In the genomic region with DNA sequence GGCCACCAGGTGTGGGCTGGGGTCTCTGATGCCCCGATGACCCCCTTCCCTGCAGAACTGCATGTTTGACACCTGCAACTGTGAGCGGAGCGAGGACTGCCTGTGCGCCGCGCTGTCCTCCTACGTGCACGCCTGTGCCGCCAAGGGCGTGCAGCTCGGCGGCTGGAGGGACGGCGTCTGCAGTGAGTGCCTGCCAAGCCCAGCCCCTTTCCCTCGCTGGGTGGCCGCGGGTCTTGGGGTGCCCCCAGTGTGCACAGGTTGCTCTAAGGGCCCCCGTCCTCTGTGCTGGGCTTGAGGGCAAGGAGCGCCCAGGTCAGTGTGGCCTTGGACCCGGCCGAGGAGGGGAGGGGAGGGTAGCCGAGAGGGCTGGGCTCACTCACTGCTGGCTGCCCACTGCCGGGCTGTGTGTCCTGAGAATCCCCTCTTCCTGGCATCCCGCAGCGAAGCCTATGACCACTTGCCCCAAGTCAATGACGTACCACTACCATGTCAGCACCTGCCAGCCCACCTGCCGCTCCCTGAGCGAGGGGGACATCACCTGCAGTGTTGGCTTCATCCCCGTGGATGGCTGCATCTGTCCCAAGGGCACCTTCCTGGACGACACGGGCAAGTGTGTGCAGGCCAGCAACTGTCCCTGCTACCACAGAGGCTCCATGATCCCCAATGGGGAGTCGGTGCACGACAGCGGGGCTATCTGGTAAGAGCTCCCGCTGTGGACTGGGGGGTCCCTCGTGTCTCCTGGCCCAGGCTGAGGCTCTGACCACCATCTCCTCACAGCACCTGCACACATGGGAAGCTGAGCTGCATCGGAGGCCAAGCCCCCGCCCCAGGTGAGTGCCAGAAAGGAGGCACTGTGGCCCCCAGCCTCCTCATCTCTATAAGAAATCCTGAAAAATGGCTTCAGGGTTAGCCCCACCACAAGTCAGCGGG, we compare ENCODE assay signal across 36 cellular contexts. TPM values are rescaled to one million over a fixed set of nuclear protein-coding genes. Genes with fewer than 3 reads are reported as not detected.
"Had no signal": no experiment of that assay in that cellular context is flagged by ENCODE, and none has a peak within 500 bp of the region (broad histone marks: within the 10 kb centered on the region; RNA-seq: fewer than 3 reads in every experiment).

No MANE protein-coding gene starts in this region.

- H3K27me3 ChIP-seq: adrenal gland, body of pancreas, MG63, SJCRH30 had no signal

- H3K4me1 ChIP-seq: adrenal gland, body of pancreas, breast epithelium, SJCRH30 had no signal

- H3K9me3 ChIP-seq: adrenal gland, body of pancreas, breast epithelium, MG63, SJCRH30 had no signal

- H3K36me3 ChIP-seq: adrenal gland, breast epithelium, MG63, SJCRH30, WERI-Rb-1 had no signal

- ATAC-seq: activated CD8-positive, alpha-beta memory T cell treated with anti-CD3 and anti-CD28 coated beads, Interleukin-2, amount 10 ng/mL, durations not matched to agents 7 days and 5 days; activated T-helper 17 cell treated with anti-CD3 and anti-CD28 coated beads, Interleukin-2, amount 50 U/mL, for 72 hours; body of pancreas; PC-3 had no signal

- H3K4me3 ChIP-seq: adrenal gland, body of pancreas, breast epithelium, MG63, SJCRH30, SK-N-MC had no signal

- DNase-seq: activated CD4-positive, alpha-beta memory T cell treated with anti-CD3 and anti-CD28 coated beads, Interleukin-2, amount 10 ng/mL, durations not matched to agents 7 days and 5 days; activated CD4-positive, alpha-beta T cell treated with anti-CD3 and anti-CD28 coated beads for 1 hour; activated CD4-positive, alpha-beta T cell treated with anti-CD3 and anti-CD28 coated beads for 48 hours; activated CD4-positive, CD25-positive, alpha-beta regulatory T cell; activated CD8-positive, alpha-beta memory T cell treated with anti-CD3 and anti-CD28 coated beads for 24 hours; activated CD8-positive, alpha-beta memory T cell treated with anti-CD3 and anti-CD28 coated beads, Interleukin-2, amount 10 ng/mL, durations not matched to agents 7 days and 5 days; activated CD8-positive, alpha-beta memory T cell treated with anti-CD3 and anti-CD28 coated beads, Interleukin-2, amount 50 U/mL, for 48 hours; activated effector memory CD4-positive, alpha-beta T cell treated with anti-CD3 and anti-CD28 coated beads, Interleukin-2, amount 50 U/mL, for 16 hours; activated naive CD4-positive, alpha-beta T cell; activated naive CD4-positive, alpha-beta T cell treated with anti-CD3 and anti-CD28 coated beads, Interleukin-2, amount 50 U/mL, for 16 hours; activated T-cell treated with anti-CD3 and anti-CD28 coated beads, Interleukin-2, amount 50 U/mL, for 48 hours; adrenal gland; body of pancreas; Kasumi-1; KG1; MG63; NCI-H1092; NCI-H1436 treated with DMSO at 0.1 percent for 48 hours; NCI-H1694 treated with DMSO at 0.1 percent for 48 hours; NCI-H2029; NCI-H345; NCI-H524 treated with DMSO at 0.1 percent for 48 hours; NK-92 treated with Interleukin-12 subunit alpha and Interleukin-12 subunit beta, amount 100 ng/mL, for 24 hours; PC-3; SHP77; SJCRH30; T1000; WERI-Rb-1 had no signal

- H3K27ac ChIP-seq: adrenal gland, body of pancreas, breast epithelium, RWPE1, SJCRH30, SK-N-MC, WERI-Rb-1 had no signal

RNA-seq across cellular contexts. Expression of gene MUC5AC, which starts 17.0 kb away (rescaled TPM):
- total RNA-seq: activated CD4-positive, alpha-beta memory T cell treated with anti-CD3 and anti-CD28 coated beads, Interleukin-2, amount 10 ng/mL, durations not matched to agents 7 days and 5 days; activated CD8-positive, alpha-beta memory T cell treated with anti-CD3 and anti-CD28 coated beads, Interleukin-2, amount 10 ng/mL, durations not matched to agents 7 days and 5 days; activated T-helper 17 cell treated with anti-CD3 and anti-CD28 coated beads, Interleukin-2, amount 50 U/mL, for 72 hours; astrocyte; breast epithelium; NCI-H460; SJCRH30; T-helper 1 cell treated with Interleukin-12 subunit alpha and Interleukin-12 subunit beta and Interleukin-4 antibody, amounts not matched to agents 30 ng/mL and 1 ng/mL, for 36 hours; T-helper 2 cell treated with Interferon-gamma antibody and Interleukin-4, amounts not matched to agents 100 ng/mL and 5 ng/mL, for 36 hours had no signal

RNA-seq across cellular contexts. Expression of gene MUC5B, which starts 48.2 kb away (rescaled TPM):
- total RNA-seq: activated CD4-positive, alpha-beta memory T cell treated with anti-CD3 and anti-CD28 coated beads, Interleukin-2, amount 10 ng/mL, durations not matched to agents 7 days and 5 days; activated CD8-positive, alpha-beta memory T cell treated with anti-CD3 and anti-CD28 coated beads, Interleukin-2, amount 10 ng/mL, durations not matched to agents 7 days and 5 days; activated T-helper 17 cell treated with anti-CD3 and anti-CD28 coated beads, Interleukin-2, amount 50 U/mL, for 72 hours; astrocyte; SJCRH30; T-helper 1 cell treated with Interleukin-12 subunit alpha and Interleukin-12 subunit beta and Interleukin-4 antibody, amounts not matched to agents 30 ng/mL and 1 ng/mL, for 36 hours; T-helper 2 cell treated with Interferon-gamma antibody and Interleukin-4, amounts not matched to agents 100 ng/mL and 5 ng/mL, for 36 hours had no signal
